23 cellular contexts compared by ENCODE assay signal in genomic region chr11:15657264-15657663, GRCh38.
"Had no signal": no experiment of that assay in that cellular context is flagged by ENCODE, and none has a peak within 500 bp of the region (broad histone marks: within the 10 kb centered on the region; RNA-seq: fewer than 3 reads in every experiment).

No MANE protein-coding gene starts in this region.

- H3K36me3 ChIP-seq: esophagus squamous epithelium, gastrocnemius medialis, heart right ventricle, left lung, lower lobe of right lung had no signal

- H3K27ac ChIP-seq: coronary artery, dorsolateral prefrontal cortex, epithelial cell of prostate, esophagus squamous epithelium, heart right ventricle, left lung, lower lobe of right lung had no signal

- H3K9me3 ChIP-seq: esophagus squamous epithelium, gastrocnemius medialis, heart right ventricle, left lung, lower lobe of right lung, mucosa of descending colon had no signal

- H3K27me3 ChIP-seq: esophagus squamous epithelium, gastrocnemius medialis, left lung had no signal

- DNase-seq: dermis blood vessel endothelial cell; dorsolateral prefrontal cortex; effector CD4-positive, alpha-beta T cell; effector memory CD4-positive, alpha-beta T cell; erythroblast; esophagus squamous epithelium; foreskin fibroblast; foreskin melanocyte; gastrocnemius medialis; glutamatergic neuron; head of caudate nucleus; heart right ventricle; hippocampal formation; left cardiac atrium; left lung; left ventricle myocardium superior; lower lobe of right lung; mesenchymal stem cell; mucosa of descending colon; naive thymus-derived CD4-positive, alpha-beta T cell had no signal

- H3K4me1 ChIP-seq: left lung, lower lobe of right lung had no signal

- H3K4me3 ChIP-seq: coronary artery, dorsolateral prefrontal cortex, esophagus squamous epithelium, gastrocnemius medialis, heart right ventricle, left lung, lower lobe of right lung, mucosa of descending colon had no signal

- ATAC-seq: esophagus mucosa; gastrocnemius medialis; heart right ventricle; left cardiac atrium; left lung; left ventricle myocardium superior; lower lobe of right lung; mucosa of descending colon; naive thymus-derived CD4-positive, alpha-beta T cell had no signal
